In the genomic region with DNA sequence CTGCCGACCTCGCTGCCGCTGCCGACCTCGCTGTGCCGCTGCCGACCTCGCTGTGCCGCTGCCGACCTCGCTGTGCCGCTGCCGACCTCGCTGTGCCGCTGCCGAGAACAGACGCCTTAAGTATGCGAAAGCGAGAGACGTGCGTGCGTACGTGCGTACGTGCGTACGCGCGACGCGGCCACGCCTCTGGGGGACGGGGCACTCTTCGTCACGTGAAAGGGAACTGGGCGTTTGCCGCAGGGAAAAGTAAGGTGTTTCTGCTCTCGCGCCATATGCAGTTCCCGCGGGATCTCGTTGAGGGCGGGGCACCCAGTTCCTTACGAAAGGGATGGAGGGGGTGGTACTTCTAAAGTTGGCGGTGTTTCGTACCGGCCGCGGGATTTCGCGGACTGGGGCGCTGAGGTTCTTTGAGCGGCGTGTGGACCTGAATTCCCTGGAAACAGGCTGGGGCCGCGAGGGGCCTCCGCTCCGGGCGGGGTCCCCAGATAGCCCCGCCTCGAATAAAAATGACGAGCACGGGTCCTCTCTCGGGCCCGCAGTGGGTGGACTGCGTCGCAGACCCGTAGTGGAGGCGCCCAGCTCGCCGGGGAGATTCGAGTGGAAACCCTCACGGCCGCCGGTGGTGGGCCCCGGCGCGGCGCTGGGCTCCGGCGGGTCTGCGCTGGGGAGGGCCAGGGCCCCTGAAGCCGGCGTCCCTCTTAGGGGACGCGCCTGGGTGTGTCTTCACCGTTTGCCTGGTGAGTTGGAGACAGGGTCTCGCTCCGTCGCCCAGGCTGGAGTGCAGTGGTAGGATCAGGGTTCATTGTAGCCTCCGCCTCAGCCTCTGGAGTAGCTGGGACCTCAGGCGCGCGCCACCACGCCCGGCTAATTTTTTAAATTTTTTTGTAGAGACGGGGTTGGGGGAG, we compare ENCODE assay signal across 8 cellular contexts. TPM values are rescaled to one million over a fixed set of nuclear protein-coding genes. Genes with fewer than 3 reads are reported as not detected.
DNase-seq lines count a peak whose midpoint lies in the region; ATAC-seq and TF ChIP-seq lines count a peak whose summit lies in the region.

A gene (minus strand): TSS at position 94 of the 905 bp plus-strand sequence. CDS start 167 bp downstream, outside the sequence.

- peaks cover 26% of the 10 kb centered on the region for H4K20me1 ChIP-seq in DOHH2 (ENCODE audit: control insufficient read depth, insufficient read depth, low read depth, low read length)
- peaks cover 45% of the 10 kb centered on the region for H4K20me1 ChIP-seq in GM23338 (replicated peaks; ENCODE audit: insufficient read depth)

- H3K4me2 ChIP-seq in DOHH2 (ENCODE audit: low read length) (peak within 1 kb of the TSS; percentile 99), GM23338 (peak within 1 kb of the TSS; percentile 97)

- CTCF ChIA-PET in RWPE1 (lab: Yijun Ruan, JAX), result no interaction called here

- peaks cover 32% of the 10 kb centered on the region for H3K4me1 Mint-ChIP-seq in GM23338
- peaks cover 18% of the 10 kb centered on the region for H3K4me1 Mint-ChIP-seq in activated T-helper 17 cell treated with anti-CD3 and anti-CD28 coated beads, Interleukin-2, amount 50 U/mL, for 72 hours
- peaks cover 25 to 43% (median 26%) of the 10 kb centered on the region in 3 donors for H3K4me1 Mint-ChIP-seq in naive B cell
- H3K4me1 Mint-ChIP-seq in stimulated activated memory B cell treated with anti-CD40 and anti-IgM and Interleukin-4, amounts not matched to agents 10 μg/mL and 1 μg/mL and 100 μg/mL, for 72 hours, result peaks cover 37% of the 10 kb centered on the region

- H3F3A ChIP-seq in DOHH2 (ENCODE audit: control insufficient read depth, insufficient read depth) (no peaks in the 10 kb centered on the region), GM23338 (replicated peaks; ENCODE audit: low read depth) (0 out of 2 replicates have a peak, but pooled peaks cover 11% of the 10 kb centered on the region)

- ATAC-seq in GM23338 (peak; percentile 85), naive B cell (ENCODE audit: low read depth in 2 of 2) (peak; percentile 88 to 93)
- ATAC-seq in activated T-helper 17 cell treated with anti-CD3 and anti-CD28 coated beads, Interleukin-2, amount 50 U/mL, for 72 hours (replicated peaks), result peak; percentile 96
- ATAC-seq in stimulated activated memory B cell treated with anti-CD40 and anti-IgM and Interleukin-4, amounts not matched to agents 10 μg/mL and 1 μg/mL and 100 μg/mL, for 72 hours, result peak; percentile 97

- H3K9me3 Mint-ChIP-seq in GM23338 (no peaks in the 10 kb centered on the region), naive B cell (no peaks in the 10 kb centered on the region)
- no peaks in the 10 kb centered on the region for H3K9me3 Mint-ChIP-seq in activated T-helper 17 cell treated with anti-CD3 and anti-CD28 coated beads, Interleukin-2, amount 50 U/mL, for 72 hours
- H3K9me3 Mint-ChIP-seq in stimulated activated memory B cell treated with anti-CD40 and anti-IgM and Interleukin-4, amounts not matched to agents 10 μg/mL and 1 μg/mL and 100 μg/mL, for 72 hours, result no peaks in the 10 kb centered on the region

- H3K36me3 ChIP-seq in DOHH2 (ENCODE audit: control insufficient read depth, low read length) (peaks cover 44% of the 10 kb centered on the region), GM23338 (ENCODE audit: insufficient read depth) (peaks cover 28% of the 10 kb centered on the region)

- H3K4me1 ChIP-seq in DOHH2 (ENCODE audit: control insufficient read depth, low read length), result peaks cover 27% of the 10 kb centered on the region
- H3K4me1 ChIP-seq in GM23338 (ENCODE audit: insufficient read depth), result peaks cover 18% of the 10 kb centered on the region

- TF ChIP-seq CTCF in DOHH2 (IDR thresholded peaks at IDR 0.05; ENCODE audit: low read depth, low read length, poor library complexity, severe bottlenecking), result no peak
- TF ChIP-seq CTCF in GM23338 (conservative IDR thresholded peaks at IDR 0.05; ENCODE audit: low read depth in 2 of 2), result peak in 1 of 2 experiments; percentile 24; a peak in 2 of 4 replicates
- TF ChIP-seq CTCF in LNCaP clone FGC (IDR thresholded peaks at IDR 0.05; ENCODE audit: control insufficient read depth, extremely low read depth, insufficient read depth), result peak; percentile 21; the same call in 1 of the 2 replicates
- TF ChIP-seq CTCF in RWPE1 (conservative IDR thresholded peaks at IDR 0.05; ENCODE audit: low read depth), result 0 out of 2 replicates have a peak, but pooled peaks have one; percentile 1

- peak; percentile 100 for DNase-seq in GM23338 (ENCODE audit: low spot score)
- DNase-seq in LNCaP clone FGC (ENCODE audit: low read depth), result peak; percentile 97
- DNase-seq in RWPE1 (ENCODE audit: low spot score), result peak; percentile 98
- peak; percentile 99 for DNase-seq in fibroblast of gingiva (ENCODE audit: low read depth)
- peak; percentile 97 for DNase-seq in naive B cell

- H3K9me3 ChIP-seq in DOHH2 (ENCODE audit: control insufficient read depth, insufficient read depth, low read length), result no peaks in the 10 kb centered on the region

- H3K36me3 Mint-ChIP-seq in GM23338 (ENCODE audit: low read depth) (peaks cover 35% of the 10 kb centered on the region), naive B cell (no peaks in the 10 kb centered on the region)
- peaks cover 51% of the 10 kb centered on the region for H3K36me3 Mint-ChIP-seq in activated T-helper 17 cell treated with anti-CD3 and anti-CD28 coated beads, Interleukin-2, amount 50 U/mL, for 72 hours (ENCODE audit: low read depth)
- peaks cover 19% of the 10 kb centered on the region for H3K36me3 Mint-ChIP-seq in stimulated activated memory B cell treated with anti-CD40 and anti-IgM and Interleukin-4, amounts not matched to agents 10 μg/mL and 1 μg/mL and 100 μg/mL, for 72 hours

- H3K27ac ChIP-seq in DOHH2 (ENCODE audit: low read depth, low read length) (peak within 1 kb of the TSS; percentile 59), GM23338 (ENCODE audit: low read depth) (peak within 1 kb of the TSS; percentile 68), RWPE1 (peak within 1 kb of the TSS; percentile 85)

- H3K9me2 ChIP-seq in DOHH2 (replicated peaks; ENCODE audit: control insufficient read depth, low read length) (no peaks in the 10 kb centered on the region), GM23338 (ENCODE audit: insufficient read depth) (no peaks in the 10 kb centered on the region)

- H3K27me3 ChIP-seq in DOHH2 (ENCODE audit: control insufficient read depth, low read length) (no peaks in the 10 kb centered on the region), GM23338 (ENCODE audit: insufficient read depth) (no peaks in the 10 kb centered on the region)

- peak within 1 kb of the TSS; percentile 100 for H3K4me3 ChIP-seq in DOHH2 (ENCODE audit: low read length)
- H3K4me3 ChIP-seq in GM23338, result peak within 1 kb of the TSS; percentile 98
- peak within 1 kb of the TSS; percentile 92 for H3K4me3 ChIP-seq in LNCaP clone FGC (ENCODE audit: low read depth, low read length)

- peak within 1 kb of the TSS; percentile 90 for H3K27ac Mint-ChIP-seq in GM23338
- H3K27ac Mint-ChIP-seq in activated T-helper 17 cell treated with anti-CD3 and anti-CD28 coated beads, Interleukin-2, amount 50 U/mL, for 72 hours, result peak within 1 kb of the TSS; percentile 85
- H3K27ac Mint-ChIP-seq in naive B cell, result peak within 1 kb of the TSS; percentile 96 to 99 (median 99)
- peak within 1 kb of the TSS; percentile 92 for H3K27ac Mint-ChIP-seq in stimulated activated memory B cell treated with anti-CD40 and anti-IgM and Interleukin-4, amounts not matched to agents 10 μg/mL and 1 μg/mL and 100 μg/mL, for 72 hours

- POLR2A ChIA-PET in RWPE1 (lab: Yijun Ruan, JAX; ENCODE audit: low non-redundant PET), result no interaction called here

- H3K79me2 ChIP-seq in DOHH2 (ENCODE audit: control insufficient read depth, low read length), result peaks cover 60% of the 10 kb centered on the region
- peaks cover 59% of the 10 kb centered on the region for H3K79me2 ChIP-seq in GM23338 (replicated peaks; ENCODE audit: insufficient read depth)

- peak within 1 kb of the TSS; percentile 87 for H3K4me3 Mint-ChIP-seq in GM23338
- H3K4me3 Mint-ChIP-seq in activated T-helper 17 cell treated with anti-CD3 and anti-CD28 coated beads, Interleukin-2, amount 50 U/mL, for 72 hours, result peak within 1 kb of the TSS; percentile 96
- H3K4me3 Mint-ChIP-seq in naive B cell, result peak within 1 kb of the TSS; percentile 94 to 99 (median 98)
- H3K4me3 Mint-ChIP-seq in stimulated activated memory B cell treated with anti-CD40 and anti-IgM and Interleukin-4, amounts not matched to agents 10 μg/mL and 1 μg/mL and 100 μg/mL, for 72 hours, result peak within 1 kb of the TSS; percentile 92

- H3K27me3 Mint-ChIP-seq in GM23338 (ENCODE audit: insufficient read depth, low read depth, poor library complexity), result peaks cover 15% of the 10 kb centered on the region
- H3K27me3 Mint-ChIP-seq in activated T-helper 17 cell treated with anti-CD3 and anti-CD28 coated beads, Interleukin-2, amount 50 U/mL, for 72 hours, result no peaks in the 10 kb centered on the region
- H3K27me3 Mint-ChIP-seq in naive B cell, result no peaks in the 10 kb centered on the region
- H3K27me3 Mint-ChIP-seq in stimulated activated memory B cell treated with anti-CD40 and anti-IgM and Interleukin-4, amounts not matched to agents 10 μg/mL and 1 μg/mL and 100 μg/mL, for 72 hours, result no peaks in the 10 kb centered on the region

- peak within 1 kb of the TSS; percentile 56 for H2AFZ ChIP-seq in GM23338

TF ChIP-seq in GM23338, 12 proteins besides CTCF, POLR2A, EP300 and RAD21 (continues in another document):
- TF ChIP-seq POLR2AphosphoS5 (IDR thresholded peaks at IDR 0.05; ENCODE audit: low read depth) (peak; percentile 95), JUNB (IDR thresholded peaks at IDR 0.05; ENCODE audit: unreplicated experiment) (no peak)

RNA-seq across cellular contexts. Expression of the gene that starts here (rescaled TPM):
- 146 and 168 TPM in 2 replicates for total RNA-seq in GM23338 (2014; rRNA removed; shearing (Covaris generic))
- polyA plus RNA-seq in GM23338 (2016; fragmentation: Nextera tagmentation; extraction: Ambion mirVana), result 147 and 156 TPM in 2 replicates
- 100 to 1,000 TPM; 141 to 182 TPM for total RNA-seq in activated T-helper 17 cell treated with anti-CD3 and anti-CD28 coated beads, Interleukin-2, amount 50 U/mL, for 72 hours
- polyA plus RNA-seq in naive B cell (ENCODE audit: low read depth in 6 of 6), result 10 to 100 TPM; 57.1 to 75.2 (median 64.0) TPM

Comparison
In these comparisons a context has a peak if more than half of its experiments do, and no peak if none do; other contexts are left out.
1. Peak in every context shown above with its lines: DNase-seq, ATAC-seq, H3K4me3 ChIP-seq and H3K27ac ChIP-seq.